Comparison of ENCODE assay signal across 11 cellular contexts in genomic region chr4:112318239-112319142, GRCh38. TPM values are rescaled to one million over a fixed set of nuclear protein-coding genes. Genes with fewer than 3 reads are reported as not detected.
A peak's percentile ranks its signal among the peaks of the same experiment; 100 is the strongest.
DNase-seq lines count a peak whose midpoint lies in the region; ATAC-seq and TF ChIP-seq lines count a peak whose summit lies in the region.
"Had no signal": no experiment of that assay in that cellular context is flagged by ENCODE, and none has a peak within 500 bp of the region (broad histone marks: within the 10 kb centered on the region; RNA-seq: fewer than 3 reads in every experiment).

No MANE protein-coding gene starts in this region.

- no peak overlapping the region for H3K27ac Mint-ChIP-seq in activated naive CD8-positive, alpha-beta T cell treated with anti-CD3 and anti-CD28 coated beads, Interleukin-2, amount 10 ng/mL, durations not matched to agents 7 days and 5 days
- no peak overlapping the region for H3K27ac Mint-ChIP-seq in activated naive CD8-positive, alpha-beta T cell treated with anti-CD3 and anti-CD28 coated beads for 36 hours

- POLR2A ChIA-PET in activated naive CD8-positive, alpha-beta T cell treated with anti-CD3 and anti-CD28 coated beads, Interleukin-2, amount 10 ng/mL, durations not matched to agents 7 days and 5 days (lab: Charles Lee) = no interaction called here

- peaks cover 17% of the 10 kb centered on the region for H3K4me1 Mint-ChIP-seq in activated naive CD8-positive, alpha-beta T cell treated with anti-CD3 and anti-CD28 coated beads, Interleukin-2, amount 10 ng/mL, durations not matched to agents 7 days and 5 days
- H3K4me1 Mint-ChIP-seq in activated naive CD8-positive, alpha-beta T cell treated with anti-CD3 and anti-CD28 coated beads for 36 hours = peaks cover 5% of the 10 kb centered on the region

- H3K27me3 Mint-ChIP-seq in activated naive CD8-positive, alpha-beta T cell treated with anti-CD3 and anti-CD28 coated beads, Interleukin-2, amount 10 ng/mL, durations not matched to agents 7 days and 5 days = no peaks in the 10 kb centered on the region
- H3K27me3 Mint-ChIP-seq in activated naive CD8-positive, alpha-beta T cell treated with anti-CD3 and anti-CD28 coated beads for 36 hours = no peaks in the 10 kb centered on the region
- H3K27me3 Mint-ChIP-seq: naive B cell had no signal

- H3K36me3 ChIP-seq in H7 (replicated peaks; ENCODE audit: control insufficient read depth, insufficient read depth, low read length) = no peaks in the 10 kb centered on the region
- H3K36me3 ChIP-seq: MG63 had no signal

- peaks cover 24% of the 10 kb centered on the region for H3K36me3 Mint-ChIP-seq in activated naive CD8-positive, alpha-beta T cell treated with anti-CD3 and anti-CD28 coated beads, Interleukin-2, amount 10 ng/mL, durations not matched to agents 7 days and 5 days
- H3K36me3 Mint-ChIP-seq in activated naive CD8-positive, alpha-beta T cell treated with anti-CD3 and anti-CD28 coated beads for 36 hours = peaks cover 9% of the 10 kb centered on the region
- H3K36me3 Mint-ChIP-seq: naive B cell had no signal

- H3K27me3 ChIP-seq in H7 (ENCODE audit: control insufficient read depth, insufficient read depth, low read length) = no peaks in the 10 kb centered on the region
- H3K27me3 ChIP-seq: MG63, upper lobe of left lung had no signal

- no peaks in the 10 kb centered on the region for H3K9me3 Mint-ChIP-seq in activated naive CD8-positive, alpha-beta T cell treated with anti-CD3 and anti-CD28 coated beads, Interleukin-2, amount 10 ng/mL, durations not matched to agents 7 days and 5 days
- H3K9me3 Mint-ChIP-seq in activated naive CD8-positive, alpha-beta T cell treated with anti-CD3 and anti-CD28 coated beads for 36 hours = no peaks in the 10 kb centered on the region
- H3K9me3 Mint-ChIP-seq: naive B cell had no signal

- no peak for DNase-seq in activated naive CD8-positive, alpha-beta T cell treated with anti-CD3 and anti-CD28 coated beads, Interleukin-2, amount 10 ng/mL, durations not matched to agents 7 days and 5 days
- DNase-seq in activated naive CD8-positive, alpha-beta T cell treated with anti-CD3 and anti-CD28 coated beads for 36 hours = no peak
- DNase-seq in NCI-H510A treated with DMSO at 0.1 percent for 48 hours (lab: John Stamatoyannopoulos, UW) (no peak), H7 (no peak), lower leg skin (ENCODE audit: low spot score in 2 of 2) (no peak)
- no peak for DNase-seq in stimulated activated CD8-positive, alpha-beta memory T cell treated with anti-CD3 and anti-CD28 coated beads, Interleukin-4, amount 100 ng/mL, for 48 hours
- DNase-seq: MG63, naive B cell, upper lobe of left lung had no signal

- 90 to 95% methylated on average over 5 of the region's 5 CpGs for WGBS in lower leg skin, 2 donors

- TF ChIP-seq POLR2A in lower leg skin (IDR thresholded peaks at IDR 0.05) = no peak

- H3K4me3 ChIP-seq in H7 (ENCODE audit: insufficient read depth, low read depth, low read length) = no peak overlapping the region
- H3K4me3 ChIP-seq in lower leg skin (ENCODE audit: low read depth, poor library complexity, severe bottlenecking) = no peak overlapping the region
- H3K4me3 ChIP-seq: MG63, upper lobe of left lung had no signal

- ATAC-seq in activated naive CD8-positive, alpha-beta T cell treated with anti-CD3 and anti-CD28 coated beads, Interleukin-2, amount 10 ng/mL, durations not matched to agents 7 days and 5 days (ENCODE audit: low read depth) = peak; percentile 56
- peak; percentile 98 for ATAC-seq in HG02610 (IDR thresholded peaks at IDR 0.05; ENCODE audit: unreplicated experiment)
- peak; percentile 96 for ATAC-seq in HG03469 (IDR thresholded peaks at IDR 0.05; ENCODE audit: unreplicated experiment)

- H3K4me3 Mint-ChIP-seq in activated naive CD8-positive, alpha-beta T cell treated with anti-CD3 and anti-CD28 coated beads, Interleukin-2, amount 10 ng/mL, durations not matched to agents 7 days and 5 days = no peak overlapping the region
- no peak overlapping the region for H3K4me3 Mint-ChIP-seq in activated naive CD8-positive, alpha-beta T cell treated with anti-CD3 and anti-CD28 coated beads for 36 hours
- H3K4me3 Mint-ChIP-seq: naive B cell had no signal

- TF ChIP-seq CTCF in lower leg skin (IDR thresholded peaks at IDR 0.05) = no peak

- intact Hi-C loops in lower leg skin (cut with DNase I; ENCODE audit: low total_unique reads) = no loop called here

RNA-seq across cellular contexts. Expression of gene ALPK1, which starts 21.3 kb away (rescaled TPM):
- 10 to 100 TPM; 20.9 to 26.0 TPM for total RNA-seq in activated naive CD8-positive, alpha-beta T cell treated with anti-CD3 and anti-CD28 coated beads, Interleukin-2, amount 10 ng/mL, durations not matched to agents 7 days and 5 days
- 10 to 100 TPM; 14.0 to 14.7 TPM for total RNA-seq in activated naive CD8-positive, alpha-beta T cell treated with anti-CD3 and anti-CD28 coated beads for 36 hours
- 0.07 TPM in 1 of 2 replicates, not detected in the other for total RNA-seq in H7 (2014; rRNA removed; shearing (Covaris generic))
- 10 to 100 TPM; 15.9 to 24.0 (median 19.7) TPM for total RNA-seq in lower leg skin

RNA-seq across cellular contexts. Expression of gene TIFA, which starts 32.8 kb away (rescaled TPM):
- total RNA-seq in activated naive CD8-positive, alpha-beta T cell treated with anti-CD3 and anti-CD28 coated beads, Interleukin-2, amount 10 ng/mL, durations not matched to agents 7 days and 5 days = 10 to 100 TPM; 33.3 to 37.9 TPM
- 10 to 100 TPM; 45.6 to 49.2 TPM for total RNA-seq in activated naive CD8-positive, alpha-beta T cell treated with anti-CD3 and anti-CD28 coated beads for 36 hours
- 0.55 and 2.1 TPM in 2 replicates for total RNA-seq in H7 (2014; rRNA removed; shearing (Covaris generic))
- total RNA-seq in lower leg skin = 10 to 100 TPM in 3 of 4 donors, 1 to 10 TPM in 1; 8.8 to 21.9 (median 14.9) TPM

Comparison
In these comparisons a context has a peak if more than half of its experiments do, and no peak if none do; other contexts are left out.
1. RNA of gene ALPK1, which starts 21.3 kb away (total RNA-seq): 20.9 to 26.0 TPM in activated naive CD8-positive, alpha-beta T cell treated with anti-CD3 and anti-CD28 coated beads, Interleukin-2, amount 10 ng/mL, durations not matched to agents 7 days and 5 days, 15.9 to 24.0 TPM in lower leg skin and 14.0 to 14.7 TPM in activated naive CD8-positive, alpha-beta T cell treated with anti-CD3 and anti-CD28 coated beads for 36 hours; 0.07 TPM in H7; every median in the first group is over 10 times any median in the second.
2. Peak in every context shown above with its lines, with median percentiles within 50 percentile points of each other: ATAC-seq.